ENCODE assay signal across 23 cellular contexts in genomic region chr6:130865793-130866192, GRCh38. TPM values are rescaled to one million over a fixed set of nuclear protein-coding genes. Genes with fewer than 3 reads are reported as not detected.
"Had no signal": no experiment of that assay in that cellular context is flagged by ENCODE, and none has a peak within 500 bp of the region (broad histone marks: within the 10 kb centered on the region; RNA-seq: fewer than 3 reads in every experiment).

No MANE protein-coding gene starts in this region.

- FAIRE-seq: RCC 7860 had no signal

- DNase-seq: IMR-90, Kasumi-1, KG1, MV-4-11, NCI-H1048, NCI-H1105, NCI-H1417, NCI-H1436 treated with DMSO at 0.1 percent for 48 hours, NCI-H1694, NCI-H187 treated with DMSO at 0.1 percent for 48 hours, NCI-H2029 treated with DMSO at 0.1 percent for 48 hours, NCI-H2171 treated with DMSO at 0.1 percent for 48 hours, NCI-H345, NCI-H446 treated with DMSO at 0.1 percent for 48 hours, NCI-H510A treated with DMSO at 0.1 percent for 48 hours, NCI-H526, SHP77 had no signal

- H3K27ac ChIP-seq: HL-60, RWPE1 had no signal

RNA-seq across cellular contexts. Expression of gene SMLR1, which starts 38.6 kb away (rescaled TPM):
- total RNA-seq: IMR-90; M059J; SK-MEL-5; T-helper 1 cell treated with Interleukin-12 subunit alpha and Interleukin-12 subunit beta and Interleukin-4 antibody, amounts not matched to agents 30 ng/mL and 1 ng/mL, for 36 hours had no signal
- polyA plus RNA-seq: IMR-90 had no signal
